26 cellular contexts compared by ENCODE assay signal in genomic region chr17:68329331-68329730, GRCh38.
"Had no signal": no experiment of that assay in that cellular context is flagged by ENCODE, and none has a peak within 500 bp of the region (broad histone marks: within the 10 kb centered on the region; RNA-seq: fewer than 3 reads in every experiment).

No MANE protein-coding gene starts in this region.

- H3K9ac ChIP-seq: neural progenitor cell, parathyroid adenoma had no signal

- H3K36me3 Mint-ChIP-seq: stimulated activated effector memory CD8-positive, alpha-beta T cell treated with anti-CD3 and anti-CD28 coated beads, Interleukin-12 subunit alpha, Interleukin-12 subunit beta, amount 100 ng/mL, for 72 hours had no signal

- H3K4me1 ChIP-seq: heart left ventricle, left lung, lower lobe of right lung, neural progenitor cell, parathyroid adenoma, right atrium auricular region, right lobe of liver, tibial artery, upper lobe of left lung had no signal

- H3K79me2 ChIP-seq: parathyroid adenoma had no signal

- H3K27ac ChIP-seq: heart left ventricle, left lung, lower lobe of right lung, neural progenitor cell, neutrophil, parathyroid adenoma, right atrium auricular region, right lobe of liver, spleen, suprapubic skin, thoracic aorta, tibial artery, upper lobe of left lung had no signal

- H2AFZ ChIP-seq: neural progenitor cell, parathyroid adenoma had no signal

- H3K4me1 Mint-ChIP-seq: naive B cell, nephron progenitor cell, neural progenitor cell had no signal

- H3K4me2 ChIP-seq: neural progenitor cell had no signal

- H3K9me3 ChIP-seq: right lobe of liver had no signal

- DNase-seq: heart left ventricle; hypothalamus; immature natural killer cell; kidney; left colon; left lung; lower lobe of right lung; naive B cell; natural killer cell; nephron progenitor cell; occipital lobe; right lobe of liver; spleen; stimulated activated CD4-positive, alpha-beta T cell treated with anti-CD3 and anti-CD28 coated beads, Interleukin-4, amount 100 ng/mL, for 24 hours; stimulated activated naive CD4-positive, alpha-beta T cell; tibial artery; upper lobe of left lung had no signal

- H3K27ac Mint-ChIP-seq: naive B cell; natural killer cell; nephron progenitor cell; neural progenitor cell; progenitor cell of endocrine pancreas; stimulated activated naive CD8-positive, alpha-beta T cell treated with anti-CD3 and anti-CD28 coated beads, Interleukin-15, Interleukin-2, amounts not matched to agents 100 ng/mL and 50 ng/mL, for 24 hours had no signal

- H3K27me3 ChIP-seq: heart left ventricle, left lung, neural progenitor cell, neutrophil, right atrium auricular region, right lobe of liver, spleen, suprapubic skin, tibial artery, upper lobe of left lung had no signal

- H3K36me3 ChIP-seq: heart left ventricle, left lung, lower lobe of right lung, neural progenitor cell, neutrophil, right atrium auricular region, right lobe of liver, spleen, suprapubic skin, thoracic aorta, tibial artery, upper lobe of left lung had no signal

- ATAC-seq: heart left ventricle; left colon; left lung; lower lobe of right lung; natural killer cell; right lobe of liver; stimulated activated effector memory CD8-positive, alpha-beta T cell treated with anti-CD3 and anti-CD28 coated beads, Interleukin-12 subunit alpha, Interleukin-12 subunit beta, amount 100 ng/mL, for 72 hours had no signal

- H3K4me3 Mint-ChIP-seq: immature natural killer cell; naive B cell; natural killer cell; nephron progenitor cell; neural progenitor cell; stimulated activated effector memory CD8-positive, alpha-beta T cell treated with anti-CD3 and anti-CD28 coated beads, Interleukin-12 subunit alpha, Interleukin-12 subunit beta, amount 100 ng/mL, for 72 hours; stimulated activated naive CD8-positive, alpha-beta T cell treated with anti-CD3 and anti-CD28 coated beads, Interleukin-15, Interleukin-2, amounts not matched to agents 100 ng/mL and 50 ng/mL, for 24 hours had no signal

- H3K4me3 ChIP-seq: heart left ventricle, left lung, lower lobe of right lung, neural progenitor cell, right atrium auricular region, right lobe of liver, spleen, suprapubic skin, thoracic aorta, tibial artery, upper lobe of left lung had no signal

- H3K27me3 Mint-ChIP-seq: progenitor cell of endocrine pancreas; stimulated activated naive CD8-positive, alpha-beta T cell treated with anti-CD3 and anti-CD28 coated beads, Interleukin-15, Interleukin-2, amounts not matched to agents 100 ng/mL and 50 ng/mL, for 24 hours had no signal
